1 cellular context compared by ENCODE assay signal in the genomic region with DNA sequence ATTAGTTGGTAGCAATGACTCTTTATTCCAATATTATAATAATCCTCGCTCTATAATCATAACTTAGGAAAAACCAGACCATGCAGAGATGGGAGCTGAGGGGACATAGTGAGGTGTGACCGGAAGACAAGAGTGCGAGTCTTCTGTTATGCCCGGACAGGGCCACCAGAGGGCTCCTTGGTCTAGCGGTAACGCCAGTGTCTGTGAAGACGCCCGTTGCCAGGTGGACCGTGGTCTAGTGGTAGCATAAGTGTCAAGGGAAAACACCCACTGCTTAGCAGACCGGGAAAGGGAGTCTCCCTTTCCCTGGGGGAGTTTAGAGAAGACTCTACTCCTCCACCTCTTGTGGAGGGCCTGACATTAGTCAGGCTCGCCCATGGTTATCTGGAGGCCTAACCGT.
A peak's percentile ranks its signal among the peaks of the same experiment; 100 is the strongest.
TF ChIP-seq lines count a peak whose summit lies in the region.

No MANE protein-coding gene starts in this region.

TF ChIP-seq in K562, 482 proteins besides CTCF, POLR2A, EP300 and RAD21:
- TF ChIP-seq SMC3 (conservative IDR thresholded peaks at IDR 0.05; ENCODE audit: insufficient read depth, low read depth, low read length), result peak; percentile 33; the same call in 1 of the 2 replicates
- TF ChIP-seq, protein P1, sequence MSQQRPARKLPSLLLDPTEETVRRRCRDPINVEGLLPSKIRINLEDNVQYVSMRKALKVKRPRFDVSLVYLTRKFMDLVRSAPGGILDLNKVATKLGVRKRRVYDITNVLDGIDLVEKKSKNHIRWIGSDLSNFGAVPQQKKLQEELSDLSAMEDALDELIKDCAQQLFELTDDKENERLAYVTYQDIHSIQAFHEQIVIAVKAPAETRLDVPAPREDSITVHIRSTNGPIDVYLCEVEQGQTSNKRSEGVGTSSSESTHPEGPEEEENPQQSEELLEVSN (IDR thresholded peaks at IDR 0.05; ENCODE audit: borderline replicate concordance in 1 of 2, extremely low read depth in 1 of 2, insufficient read depth in 1 of 2, insufficient read length in 1 of 2, low read depth in 1 of 2, low read length in 1 of 2, poor library complexity in 1 of 2, severe bottlenecking in 1 of 2), result peak in 1 of 2 experiments; percentile 34
- TF ChIP-seq ZBTB33 (CRISPR knock-in tag; IDR thresholded peaks at IDR 0.05), result peak; percentile 81
TF ChIP-seq in K562: peak in this region for 3; not testable (repeated sequence) for 479.
